In the genomic region with DNA sequence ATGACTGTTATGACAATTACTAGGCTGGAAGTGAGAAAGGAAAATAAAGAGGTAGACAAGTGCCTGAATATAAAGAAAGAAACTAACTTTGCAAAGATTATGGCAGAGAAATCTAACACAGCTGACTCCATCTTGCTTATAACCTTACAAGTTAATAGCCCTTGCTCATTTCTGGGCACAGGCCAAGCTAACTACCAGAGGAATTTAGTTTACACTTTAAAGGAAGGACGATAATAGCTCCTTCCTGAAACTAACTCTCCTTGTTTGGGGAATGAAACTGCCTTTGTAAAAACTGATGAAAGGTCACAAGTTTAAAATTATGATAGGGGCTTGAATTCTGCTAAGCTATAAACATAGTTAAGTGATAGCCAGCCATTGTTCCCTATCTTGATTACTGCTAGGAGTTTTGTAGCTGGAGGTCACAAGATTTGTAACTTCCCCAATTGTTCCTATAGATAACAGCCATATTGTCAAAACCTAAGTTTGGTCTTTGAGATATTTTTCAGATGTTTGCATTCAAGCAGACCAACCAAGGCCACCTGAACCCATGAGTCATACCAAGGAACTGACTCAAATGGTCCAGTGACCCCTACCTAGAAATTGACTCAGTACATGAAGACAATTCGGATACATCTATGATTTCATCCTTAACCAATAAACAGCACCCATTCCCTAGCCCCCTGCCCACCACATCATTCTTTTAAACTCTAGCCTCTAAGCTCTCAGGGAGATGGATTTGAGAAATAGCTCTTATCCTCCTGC, we compare ENCODE assay signal across 1 cellular context.
TF ChIP-seq lines count a peak whose summit lies in the region.

No MANE protein-coding gene starts in this region.

TF ChIP-seq in GM12878, 131 proteins besides CTCF, POLR2A, EP300 and RAD21 (continued from another document and continues in another):
- TF ChIP-seq, protein P1, sequence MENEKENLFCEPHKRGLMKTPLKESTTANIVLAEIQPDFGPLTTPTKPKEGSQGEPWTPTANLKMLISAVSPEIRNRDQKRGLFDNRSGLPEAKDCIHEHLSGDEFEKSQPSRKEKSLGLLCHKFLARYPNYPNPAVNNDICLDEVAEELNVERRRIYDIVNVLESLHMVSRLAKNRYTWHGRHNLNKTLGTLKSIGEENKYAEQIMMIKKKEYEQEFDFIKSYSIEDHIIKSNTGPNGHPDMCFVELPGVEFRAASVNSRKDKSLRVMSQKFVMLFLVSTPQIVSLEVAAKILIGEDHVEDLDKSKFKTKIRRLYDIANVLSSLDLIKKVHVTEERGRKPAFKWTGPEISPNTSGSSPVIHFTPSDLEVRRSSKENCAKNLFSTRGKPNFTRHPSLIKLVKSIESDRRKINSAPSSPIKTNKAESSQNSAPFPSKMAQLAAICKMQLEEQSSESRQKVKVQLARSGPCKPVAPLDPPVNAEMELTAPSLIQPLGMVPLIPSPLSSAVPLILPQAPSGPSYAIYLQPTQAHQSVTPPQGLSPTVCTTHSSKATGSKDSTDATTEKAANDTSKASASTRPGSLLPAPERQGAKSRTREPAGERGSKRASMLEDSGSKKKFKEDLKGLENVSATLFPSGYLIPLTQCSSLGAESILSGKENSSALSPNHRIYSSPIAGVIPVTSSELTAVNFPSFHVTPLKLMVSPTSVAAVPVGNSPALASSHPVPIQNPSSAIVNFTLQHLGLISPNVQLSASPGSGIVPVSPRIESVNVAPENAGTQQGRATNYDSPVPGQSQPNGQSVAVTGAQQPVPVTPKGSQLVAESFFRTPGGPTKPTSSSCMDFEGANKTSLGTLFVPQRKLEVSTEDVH (IDR thresholded peaks at IDR 0.05; ENCODE audit: low read depth, partially characterized antibody): no peak
- TF ChIP-seq ZBED1 (IDR thresholded peaks at IDR 0.05; ENCODE audit: borderline replicate concordance): no peak
- TF ChIP-seq ATF3 (IDR thresholded peaks at IDR 0.05; ENCODE audit: borderline replicate concordance, extremely low read depth, low read depth, low read length): no peak
- TF ChIP-seq, protein P2, sequence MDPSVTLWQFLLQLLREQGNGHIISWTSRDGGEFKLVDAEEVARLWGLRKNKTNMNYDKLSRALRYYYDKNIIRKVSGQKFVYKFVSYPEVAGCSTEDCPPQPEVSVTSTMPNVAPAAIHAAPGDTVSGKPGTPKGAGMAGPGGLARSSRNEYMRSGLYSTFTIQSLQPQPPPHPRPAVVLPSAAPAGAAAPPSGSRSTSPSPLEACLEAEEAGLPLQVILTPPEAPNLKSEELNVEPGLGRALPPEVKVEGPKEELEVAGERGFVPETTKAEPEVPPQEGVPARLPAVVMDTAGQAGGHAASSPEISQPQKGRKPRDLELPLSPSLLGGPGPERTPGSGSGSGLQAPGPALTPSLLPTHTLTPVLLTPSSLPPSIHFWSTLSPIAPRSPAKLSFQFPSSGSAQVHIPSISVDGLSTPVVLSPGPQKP (IDR thresholded peaks at IDR 0.05; ENCODE audit: low read depth, low read length): no peak
- TF ChIP-seq, protein P3, sequence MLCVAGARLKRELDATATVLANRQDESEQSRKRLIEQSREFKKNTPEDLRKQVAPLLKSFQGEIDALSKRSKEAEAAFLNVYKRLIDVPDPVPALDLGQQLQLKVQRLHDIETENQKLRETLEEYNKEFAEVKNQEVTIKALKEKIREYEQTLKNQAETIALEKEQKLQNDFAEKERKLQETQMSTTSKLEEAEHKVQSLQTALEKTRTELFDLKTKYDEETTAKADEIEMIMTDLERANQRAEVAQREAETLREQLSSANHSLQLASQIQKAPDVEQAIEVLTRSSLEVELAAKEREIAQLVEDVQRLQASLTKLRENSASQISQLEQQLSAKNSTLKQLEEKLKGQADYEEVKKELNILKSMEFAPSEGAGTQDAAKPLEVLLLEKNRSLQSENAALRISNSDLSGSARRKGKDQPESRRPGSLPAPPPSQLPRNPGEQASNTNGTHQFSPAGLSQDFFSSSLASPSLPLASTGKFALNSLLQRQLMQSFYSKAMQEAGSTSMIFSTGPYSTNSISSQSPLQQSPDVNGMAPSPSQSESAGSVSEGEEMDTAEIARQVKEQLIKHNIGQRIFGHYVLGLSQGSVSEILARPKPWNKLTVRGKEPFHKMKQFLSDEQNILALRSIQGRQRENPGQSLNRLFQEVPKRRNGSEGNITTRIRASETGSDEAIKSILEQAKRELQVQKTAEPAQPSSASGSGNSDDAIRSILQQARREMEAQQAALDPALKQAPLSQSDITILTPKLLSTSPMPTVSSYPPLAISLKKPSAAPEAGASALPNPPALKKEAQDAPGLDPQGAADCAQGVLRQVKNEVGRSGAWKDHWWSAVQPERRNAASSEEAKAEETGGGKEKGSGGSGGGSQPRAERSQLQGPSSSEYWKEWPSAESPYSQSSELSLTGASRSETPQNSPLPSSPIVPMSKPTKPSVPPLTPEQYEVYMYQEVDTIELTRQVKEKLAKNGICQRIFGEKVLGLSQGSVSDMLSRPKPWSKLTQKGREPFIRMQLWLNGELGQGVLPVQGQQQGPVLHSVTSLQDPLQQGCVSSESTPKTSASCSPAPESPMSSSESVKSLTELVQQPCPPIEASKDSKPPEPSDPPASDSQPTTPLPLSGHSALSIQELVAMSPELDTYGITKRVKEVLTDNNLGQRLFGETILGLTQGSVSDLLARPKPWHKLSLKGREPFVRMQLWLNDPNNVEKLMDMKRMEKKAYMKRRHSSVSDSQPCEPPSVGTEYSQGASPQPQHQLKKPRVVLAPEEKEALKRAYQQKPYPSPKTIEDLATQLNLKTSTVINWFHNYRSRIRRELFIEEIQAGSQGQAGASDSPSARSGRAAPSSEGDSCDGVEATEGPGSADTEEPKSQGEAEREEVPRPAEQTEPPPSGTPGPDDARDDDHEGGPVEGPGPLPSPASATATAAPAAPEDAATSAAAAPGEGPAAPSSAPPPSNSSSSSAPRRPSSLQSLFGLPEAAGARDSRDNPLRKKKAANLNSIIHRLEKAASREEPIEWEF (IDR thresholded peaks at IDR 0.05; ENCODE audit: insufficient replicate concordance, low read depth, low read length): no peak
- no peak for TF ChIP-seq ZZZ3 (IDR thresholded peaks at IDR 0.05; ENCODE audit: control insufficient read depth, insufficient read length, low read depth)
- TF ChIP-seq SUZ12 (IDR thresholded peaks at IDR 0.05; ENCODE audit: unreplicated experiment): no peak
- TF ChIP-seq, protein P4, sequence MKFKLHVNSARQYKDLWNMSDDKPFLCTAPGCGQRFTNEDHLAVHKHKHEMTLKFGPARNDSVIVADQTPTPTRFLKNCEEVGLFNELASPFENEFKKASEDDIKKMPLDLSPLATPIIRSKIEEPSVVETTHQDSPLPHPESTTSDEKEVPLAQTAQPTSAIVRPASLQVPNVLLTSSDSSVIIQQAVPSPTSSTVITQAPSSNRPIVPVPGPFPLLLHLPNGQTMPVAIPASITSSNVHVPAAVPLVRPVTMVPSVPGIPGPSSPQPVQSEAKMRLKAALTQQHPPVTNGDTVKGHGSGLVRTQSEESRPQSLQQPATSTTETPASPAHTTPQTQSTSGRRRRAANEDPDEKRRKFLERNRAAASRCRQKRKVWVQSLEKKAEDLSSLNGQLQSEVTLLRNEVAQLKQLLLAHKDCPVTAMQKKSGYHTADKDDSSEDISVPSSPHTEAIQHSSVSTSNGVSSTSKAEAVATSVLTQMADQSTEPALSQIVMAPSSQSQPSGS (IDR thresholded peaks at IDR 0.05; ENCODE audit: low read length): 0 out of 2 replicates have a peak, but pooled peaks have one; percentile 55
- peak; percentile 32; the same call in 1 of the 2 replicates for TF ChIP-seq BCL11A (IDR thresholded peaks at IDR 0.05; ENCODE audit: low read depth, low read length)
- TF ChIP-seq RFX5 (IDR thresholded peaks at IDR 0.05; ENCODE audit: low read depth, low read length): no peak
- TF ChIP-seq, protein P5, sequence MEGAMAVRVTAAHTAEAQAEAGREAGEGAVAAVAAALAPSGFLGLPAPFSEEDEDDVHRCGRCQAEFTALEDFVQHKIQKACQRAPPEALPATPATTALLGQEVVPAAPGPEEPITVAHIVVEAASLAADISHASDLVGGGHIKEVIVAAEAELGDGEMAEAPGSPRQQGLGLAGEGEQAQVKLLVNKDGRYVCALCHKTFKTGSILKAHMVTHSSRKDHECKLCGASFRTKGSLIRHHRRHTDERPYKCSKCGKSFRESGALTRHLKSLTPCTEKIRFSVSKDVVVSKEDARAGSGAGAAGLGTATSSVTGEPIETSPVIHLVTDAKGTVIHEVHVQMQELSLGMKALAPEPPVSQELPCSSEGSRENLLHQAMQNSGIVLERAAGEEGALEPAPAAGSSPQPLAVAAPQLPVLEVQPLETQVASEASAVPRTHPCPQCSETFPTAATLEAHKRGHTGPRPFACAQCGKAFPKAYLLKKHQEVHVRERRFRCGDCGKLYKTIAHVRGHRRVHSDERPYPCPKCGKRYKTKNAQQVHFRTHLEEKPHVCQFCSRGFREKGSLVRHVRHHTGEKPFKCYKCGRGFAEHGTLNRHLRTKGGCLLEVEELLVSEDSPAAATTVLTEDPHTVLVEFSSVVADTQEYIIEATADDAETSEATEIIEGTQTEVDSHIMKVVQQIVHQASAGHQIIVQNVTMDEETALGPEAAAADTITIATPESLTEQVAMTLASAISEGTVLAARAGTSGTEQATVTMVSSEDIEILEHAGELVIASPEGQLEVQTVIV (IDR thresholded peaks at IDR 0.05; ENCODE audit: borderline replicate concordance, partially characterized antibody): no peak
- no peak for TF ChIP-seq FOXK2 (IDR thresholded peaks at IDR 0.05)
- no peak for TF ChIP-seq ATF7 (IDR thresholded peaks at IDR 0.05; ENCODE audit: low read depth)
- no peak for TF ChIP-seq EED (IDR thresholded peaks at IDR 0.05; ENCODE audit: low read depth)
- no peak for TF ChIP-seq MTA3 (IDR thresholded peaks at IDR 0.05; ENCODE audit: borderline replicate concordance, low read length)
- TF ChIP-seq FOXM1 (IDR thresholded peaks at IDR 0.05; ENCODE audit: low read depth, low read length): no peak
- TF ChIP-seq ETV6 (conservative IDR thresholded peaks at IDR 0.05 in 1 of 2, IDR thresholded peaks at IDR 0.05 in 1 of 2; ENCODE audit: borderline replicate concordance in 1 of 2, low read depth in 1 of 2): no peak
- no peak for TF ChIP-seq CBX3 (IDR thresholded peaks at IDR 0.05; ENCODE audit: borderline replicate concordance, low read depth)
- TF ChIP-seq, protein P6, sequence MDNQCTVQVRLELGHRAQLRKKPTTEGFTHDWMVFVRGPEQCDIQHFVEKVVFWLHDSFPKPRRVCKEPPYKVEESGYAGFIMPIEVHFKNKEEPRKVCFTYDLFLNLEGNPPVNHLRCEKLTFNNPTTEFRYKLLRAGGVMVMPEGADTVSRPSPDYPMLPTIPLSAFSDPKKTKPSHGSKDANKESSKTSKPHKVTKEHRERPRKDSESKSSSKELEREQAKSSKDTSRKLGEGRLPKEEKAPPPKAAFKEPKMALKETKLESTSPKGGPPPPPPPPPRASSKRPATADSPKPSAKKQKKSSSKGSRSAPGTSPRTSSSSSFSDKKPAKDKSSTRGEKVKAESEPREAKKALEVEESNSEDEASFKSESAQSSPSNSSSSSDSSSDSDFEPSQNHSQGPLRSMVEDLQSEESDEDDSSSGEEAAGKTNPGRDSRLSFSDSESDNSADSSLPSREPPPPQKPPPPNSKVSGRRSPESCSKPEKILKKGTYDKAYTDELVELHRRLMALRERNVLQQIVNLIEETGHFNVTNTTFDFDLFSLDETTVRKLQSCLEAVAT (IDR thresholded peaks at IDR 0.05): 0 out of 2 replicates have a peak, but pooled peaks have one; percentile 33
- no peak for TF ChIP-seq WRNIP1 (IDR thresholded peaks at IDR 0.05; ENCODE audit: borderline replicate concordance, low read depth, low read length)
- TF ChIP-seq FOS (IDR thresholded peaks at IDR 0.05; ENCODE audit: borderline replicate concordance, extremely low read depth, insufficient read length): no peak
- TF ChIP-seq NFYA (IDR thresholded peaks at IDR 0.05; ENCODE audit: borderline replicate concordance, low read depth, low read length): no peak
- TF ChIP-seq, protein P7, sequence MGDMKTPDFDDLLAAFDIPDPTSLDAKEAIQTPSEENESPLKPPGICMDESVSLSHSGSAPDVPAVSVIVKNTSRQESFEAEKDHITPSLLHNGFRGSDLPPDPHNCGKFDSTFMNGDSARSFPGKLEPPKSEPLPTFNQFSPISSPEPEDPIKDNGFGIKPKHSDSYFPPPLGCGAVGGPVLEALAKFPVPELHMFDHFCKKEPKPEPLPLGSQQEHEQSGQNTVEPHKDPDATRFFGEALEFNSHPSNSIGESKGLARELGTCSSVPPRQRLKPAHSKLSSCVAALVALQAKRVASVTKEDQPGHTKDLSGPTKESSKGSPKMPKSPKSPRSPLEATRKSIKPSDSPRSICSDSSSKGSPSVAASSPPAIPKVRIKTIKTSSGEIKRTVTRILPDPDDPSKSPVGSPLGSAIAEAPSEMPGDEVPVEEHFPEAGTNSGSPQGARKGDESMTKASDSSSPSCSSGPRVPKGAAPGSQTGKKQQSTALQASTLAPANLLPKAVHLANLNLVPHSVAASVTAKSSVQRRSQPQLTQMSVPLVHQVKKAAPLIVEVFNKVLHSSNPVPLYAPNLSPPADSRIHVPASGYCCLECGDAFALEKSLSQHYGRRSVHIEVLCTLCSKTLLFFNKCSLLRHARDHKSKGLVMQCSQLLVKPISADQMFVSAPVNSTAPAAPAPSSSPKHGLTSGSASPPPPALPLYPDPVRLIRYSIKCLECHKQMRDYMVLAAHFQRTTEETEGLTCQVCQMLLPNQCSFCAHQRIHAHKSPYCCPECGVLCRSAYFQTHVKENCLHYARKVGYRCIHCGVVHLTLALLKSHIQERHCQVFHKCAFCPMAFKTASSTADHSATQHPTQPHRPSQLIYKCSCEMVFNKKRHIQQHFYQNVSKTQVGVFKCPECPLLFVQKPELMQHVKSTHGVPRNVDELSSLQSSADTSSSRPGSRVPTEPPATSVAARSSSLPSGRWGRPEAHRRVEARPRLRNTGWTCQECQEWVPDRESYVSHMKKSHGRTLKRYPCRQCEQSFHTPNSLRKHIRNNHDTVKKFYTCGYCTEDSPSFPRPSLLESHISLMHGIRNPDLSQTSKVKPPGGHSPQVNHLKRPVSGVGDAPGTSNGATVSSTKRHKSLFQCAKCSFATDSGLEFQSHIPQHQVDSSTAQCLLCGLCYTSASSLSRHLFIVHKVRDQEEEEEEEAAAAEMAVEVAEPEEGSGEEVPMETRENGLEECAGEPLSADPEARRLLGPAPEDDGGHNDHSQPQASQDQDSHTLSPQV (IDR thresholded peaks at IDR 0.05): peak; percentile 39; the same call in 1 of the 2 replicates
- no peak for TF ChIP-seq MEF2A (IDR thresholded peaks at IDR 0.05; ENCODE audit: insufficient read depth, low read depth, low read length)
- TF ChIP-seq DPF2 (IDR thresholded peaks at IDR 0.05): peak; percentile 40; the same call in 1 of the 2 replicates
- no peak for TF ChIP-seq SMARCA5 (IDR thresholded peaks at IDR 0.05)
- no peak for TF ChIP-seq TARDBP (IDR thresholded peaks at IDR 0.05; ENCODE audit: borderline replicate concordance)
- TF ChIP-seq TCF3 (IDR thresholded peaks at IDR 0.05; ENCODE audit: borderline replicate concordance, insufficient read depth, low read depth, low read length): no peak
- TF ChIP-seq CBFB (IDR thresholded peaks at IDR 0.05; ENCODE audit: low read depth): no peak
- no peak for TF ChIP-seq YY1 (IDR thresholded peaks at IDR 0.05; ENCODE audit: low read depth, low read length)
- no peak for TF ChIP-seq ESRRA (IDR thresholded peaks at IDR 0.05; ENCODE audit: low read length)
- no peak for TF ChIP-seq EZH2 (IDR thresholded peaks at IDR 0.05; ENCODE audit: borderline replicate concordance, control insufficient read depth, low read depth, low read length)
- peak; percentile 32; the same call in 1 of the 2 replicates for TF ChIP-seq IRF4 (IDR thresholded peaks at IDR 0.05; ENCODE audit: low read depth, low read length)
- no peak for TF ChIP-seq CHD4 (IDR thresholded peaks at IDR 0.05)
- TF ChIP-seq PAX8 (IDR thresholded peaks at IDR 0.05): no peak
